Comparison of ENCODE assay signal across 15 cellular contexts in the genomic region with DNA sequence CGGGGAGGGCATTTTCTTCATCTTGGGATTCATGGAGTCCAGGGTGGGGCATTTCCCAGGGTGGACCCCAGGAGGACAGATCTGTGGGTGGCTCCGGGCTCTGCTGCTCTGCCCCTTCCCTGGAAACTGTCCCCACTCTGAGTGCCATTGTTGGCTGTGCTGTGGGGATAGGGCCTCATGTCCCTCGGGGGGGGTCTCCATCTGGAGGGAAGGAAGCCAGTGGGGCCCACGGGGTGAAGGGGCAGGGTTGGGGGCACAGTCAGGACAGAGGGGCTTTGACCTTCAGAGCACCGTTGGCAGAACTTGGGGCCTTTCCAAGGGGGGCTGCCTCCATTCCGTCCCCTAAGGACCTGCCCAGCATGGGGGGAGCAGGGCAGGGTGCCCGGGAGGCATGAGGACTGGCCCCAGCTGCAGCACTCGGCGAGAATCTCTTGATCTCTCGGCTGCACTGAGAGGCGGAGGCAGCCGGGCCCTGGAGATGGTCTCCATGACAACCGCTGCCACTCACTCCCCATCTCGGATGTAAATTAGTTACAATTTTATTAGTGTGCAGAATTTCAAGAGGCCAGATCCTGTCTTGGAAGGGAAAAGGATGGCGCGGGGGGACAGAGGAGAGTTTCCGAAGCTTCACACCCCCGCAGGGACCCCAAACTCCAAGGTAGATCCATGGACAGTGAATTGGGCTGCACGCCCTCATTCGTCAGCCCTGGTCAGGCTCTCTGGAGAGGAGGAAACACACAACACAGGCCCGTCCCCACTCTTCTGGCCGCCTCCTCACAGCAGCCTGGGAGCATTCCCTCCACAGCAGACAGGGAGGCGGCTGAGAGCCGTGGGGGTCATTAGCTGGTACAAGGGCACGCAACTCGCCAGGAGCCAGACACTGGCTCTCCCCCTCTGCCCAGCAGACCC.
DNase-seq lines count a peak whose midpoint lies in the region; ATAC-seq and TF ChIP-seq lines count a peak whose summit lies in the region.
"Had no signal": no experiment of that assay in that cellular context is flagged by ENCODE, and none has a peak within 500 bp of the region (broad histone marks: within the 10 kb centered on the region; RNA-seq: fewer than 3 reads in every experiment).

No MANE protein-coding gene starts in this region.

- H3K9me3 ChIP-seq in aorta (ENCODE audit: control insufficient read depth, low read length) = no peaks in the 10 kb centered on the region
- H3K9me3 ChIP-seq: ovary, SJCRH30, suprapubic skin had no signal

- H3K4me1 Mint-ChIP-seq in activated naive CD8-positive, alpha-beta T cell treated with anti-CD3 and anti-CD28 coated beads, Interleukin-2, amount 10 ng/mL, durations not matched to agents 7 days and 5 days = no peaks in the 10 kb centered on the region
- no peaks in the 10 kb centered on the region for H3K4me1 Mint-ChIP-seq in activated naive CD8-positive, alpha-beta T cell treated with anti-CD3 and anti-CD28 coated beads for 36 hours
- H3K4me1 Mint-ChIP-seq in glutamatergic neuron (ENCODE audit: low read depth, unreplicated experiment) = peaks cover 29% of the 10 kb centered on the region
- H3K4me1 Mint-ChIP-seq: activated CD4-positive, alpha-beta memory T cell treated with anti-CD3 and anti-CD28 coated beads, Interleukin-2, amount 10 ng/mL, durations not matched to agents 7 days and 5 days had no signal

- intact Hi-C loops in aorta (cut with DNase I) = no loop called here

- H3K36me3 Mint-ChIP-seq in activated naive CD8-positive, alpha-beta T cell treated with anti-CD3 and anti-CD28 coated beads, Interleukin-2, amount 10 ng/mL, durations not matched to agents 7 days and 5 days = no peaks in the 10 kb centered on the region
- H3K36me3 Mint-ChIP-seq in activated naive CD8-positive, alpha-beta T cell treated with anti-CD3 and anti-CD28 coated beads for 36 hours = no peaks in the 10 kb centered on the region
- no peaks in the 10 kb centered on the region for H3K36me3 Mint-ChIP-seq in glutamatergic neuron (ENCODE audit: unreplicated experiment)

- H3K4me3 Mint-ChIP-seq in activated naive CD8-positive, alpha-beta T cell treated with anti-CD3 and anti-CD28 coated beads, Interleukin-2, amount 10 ng/mL, durations not matched to agents 7 days and 5 days = no peak overlapping the region
- no peak overlapping the region for H3K4me3 Mint-ChIP-seq in activated naive CD8-positive, alpha-beta T cell treated with anti-CD3 and anti-CD28 coated beads for 36 hours
- peak overlapping the region; percentile 7 for H3K4me3 Mint-ChIP-seq in glutamatergic neuron (ENCODE audit: unreplicated experiment)
- H3K4me3 Mint-ChIP-seq: activated CD4-positive, alpha-beta memory T cell treated with anti-CD3 and anti-CD28 coated beads, Interleukin-2, amount 10 ng/mL, durations not matched to agents 7 days and 5 days had no signal

- 77 to 81% methylated on average over 26 of the region's 26 CpGs for WGBS in aorta, 2 donors

- POLR2A ChIA-PET in activated naive CD8-positive, alpha-beta T cell treated with anti-CD3 and anti-CD28 coated beads, Interleukin-2, amount 10 ng/mL, durations not matched to agents 7 days and 5 days (lab: Charles Lee) = interaction anchor here (0.7 kb wide), 1 partner anchor 18 kb away, joined by 3 read pairs; no protein-coding TSS in a partner anchor

- H3K27me3 ChIP-seq in aorta (ENCODE audit: control insufficient read depth in 1 of 2, insufficient read depth in 2 of 2, low read length in 1 of 2) = no peaks in the 10 kb centered on the region
- H3K27me3 ChIP-seq: ovary, suprapubic skin had no signal

- peak; percentile 4 for DNase-seq in activated naive CD8-positive, alpha-beta T cell treated with anti-CD3 and anti-CD28 coated beads, Interleukin-2, amount 10 ng/mL, durations not matched to agents 7 days and 5 days
- no peak for DNase-seq in activated naive CD8-positive, alpha-beta T cell treated with anti-CD3 and anti-CD28 coated beads for 36 hours
- peak; percentile 70 for DNase-seq in NCI-H510A (lab: John Stamatoyannopoulos, UW)
- no peak for DNase-seq in glutamatergic neuron
- peak; percentile 35 to 51 for DNase-seq in aorta
- no peak for DNase-seq in SIG-M5 (lab: John Stamatoyannopoulos, UW)
- no peak for DNase-seq in NCI-H1694 (lab: John Stamatoyannopoulos, UW)
- DNase-seq: activated CD4-positive, alpha-beta memory T cell treated with anti-CD3 and anti-CD28 coated beads, Interleukin-2, amount 10 ng/mL, durations not matched to agents 7 days and 5 days; foreskin melanocyte; mesenchymal stem cell; SJCRH30 had no signal

- H3K27ac ChIP-seq in aorta (ENCODE audit: low read depth in 1 of 2, low read length in 2 of 2) = no peak overlapping the region
- H3K27ac ChIP-seq: ovary, SJCRH30, suprapubic skin had no signal

- no peaks in the 10 kb centered on the region for H3K4me1 ChIP-seq in aorta (ENCODE audit: control insufficient read depth in 1 of 2, insufficient read depth in 2 of 2, low read length in 2 of 2)
- H3K4me1 ChIP-seq: SJCRH30 had no signal

- no peaks in the 10 kb centered on the region for H3K9me3 Mint-ChIP-seq in activated naive CD8-positive, alpha-beta T cell treated with anti-CD3 and anti-CD28 coated beads, Interleukin-2, amount 10 ng/mL, durations not matched to agents 7 days and 5 days
- no peaks in the 10 kb centered on the region for H3K9me3 Mint-ChIP-seq in activated naive CD8-positive, alpha-beta T cell treated with anti-CD3 and anti-CD28 coated beads for 36 hours
- peaks cover 5% of the 10 kb centered on the region for H3K9me3 Mint-ChIP-seq in glutamatergic neuron (ENCODE audit: unreplicated experiment)
- H3K9me3 Mint-ChIP-seq: activated CD4-positive, alpha-beta memory T cell treated with anti-CD3 and anti-CD28 coated beads, Interleukin-2, amount 10 ng/mL, durations not matched to agents 7 days and 5 days; activated T-helper 2 cell treated with anti-CD3 and anti-CD28 coated beads, Interferon-gamma antibody, Interleukin-2, Interleukin-4, amounts not matched to agents 10 μg/mL and 5 μg/mL and 100 μg/mL, durations not matched to agents 14 hours and 24 hours and 36 hours had no signal

- H3K27me3 Mint-ChIP-seq in activated naive CD8-positive, alpha-beta T cell treated with anti-CD3 and anti-CD28 coated beads, Interleukin-2, amount 10 ng/mL, durations not matched to agents 7 days and 5 days = no peaks in the 10 kb centered on the region
- no peaks in the 10 kb centered on the region for H3K27me3 Mint-ChIP-seq in activated naive CD8-positive, alpha-beta T cell treated with anti-CD3 and anti-CD28 coated beads for 36 hours
- peaks cover 7% of the 10 kb centered on the region for H3K27me3 Mint-ChIP-seq in glutamatergic neuron (ENCODE audit: unreplicated experiment)

- no peak for TF ChIP-seq CTCF in glutamatergic neuron (IDR thresholded peaks at IDR 0.05; ENCODE audit: partially characterized antibody, unreplicated experiment)

- no peak overlapping the region for H3K27ac Mint-ChIP-seq in activated naive CD8-positive, alpha-beta T cell treated with anti-CD3 and anti-CD28 coated beads, Interleukin-2, amount 10 ng/mL, durations not matched to agents 7 days and 5 days
- H3K27ac Mint-ChIP-seq in activated naive CD8-positive, alpha-beta T cell treated with anti-CD3 and anti-CD28 coated beads for 36 hours = no peak overlapping the region
- H3K27ac Mint-ChIP-seq in glutamatergic neuron (ENCODE audit: unreplicated experiment) = peak overlapping the region; percentile 60
- H3K27ac Mint-ChIP-seq: activated CD4-positive, alpha-beta memory T cell treated with anti-CD3 and anti-CD28 coated beads, Interleukin-2, amount 10 ng/mL, durations not matched to agents 7 days and 5 days; activated T-helper 2 cell treated with anti-CD3 and anti-CD28 coated beads, Interferon-gamma antibody, Interleukin-2, Interleukin-4, amounts not matched to agents 10 μg/mL and 5 μg/mL and 100 μg/mL, durations not matched to agents 14 hours and 24 hours and 36 hours had no signal

- ATAC-seq in activated naive CD8-positive, alpha-beta T cell treated with anti-CD3 and anti-CD28 coated beads, Interleukin-2, amount 10 ng/mL, durations not matched to agents 7 days and 5 days (ENCODE audit: low read depth) = no peak
- ATAC-seq in aorta (ENCODE audit: low FRiP score) (no peak), HG02763 (IDR thresholded peaks at IDR 0.05; ENCODE audit: unreplicated experiment) (no peak)

- H3K4me3 ChIP-seq in aorta (ENCODE audit: low read length in 2 of 2) = no peak overlapping the region
- H3K4me3 ChIP-seq: ovary, SJCRH30, suprapubic skin had no signal

- H3K36me3 ChIP-seq in aorta (ENCODE audit: control insufficient read depth in 1 of 2, insufficient read depth in 2 of 2, low read length in 1 of 2) = no peaks in the 10 kb centered on the region
- H3K36me3 ChIP-seq: ovary, SJCRH30, suprapubic skin had no signal

Comparison
In these comparisons a context has a peak if more than half of its experiments do, and no peak if none do; other contexts are left out.
1. DNase-seq: peak in activated naive CD8-positive, alpha-beta T cell treated with anti-CD3 and anti-CD28 coated beads, Interleukin-2, amount 10 ng/mL, durations not matched to agents 7 days and 5 days (single experiment), NCI-H510A (single experiment) and aorta (2 of 2); none in activated naive CD8-positive, alpha-beta T cell treated with anti-CD3 and anti-CD28 coated beads for 36 hours (single experiment), glutamatergic neuron (single experiment), SIG-M5 (single experiment) and NCI-H1694 (single experiment).